8 cellular contexts compared by ENCODE assay signal in genomic region chr6:14713008-14713452, GRCh38.
A peak's percentile ranks its signal among the peaks of the same experiment; 100 is the strongest.
DNase-seq lines count a peak whose midpoint lies in the region; ATAC-seq and TF ChIP-seq lines count a peak whose summit lies in the region.

No MANE protein-coding gene starts in this region.

- no peak for TF ChIP-seq EP300 in transverse colon (IDR thresholded peaks at IDR 0.05; ENCODE audit: low read depth)

- TF ChIP-seq CTCF in RWPE1 (conservative IDR thresholded peaks at IDR 0.05; ENCODE audit: low read depth) (no peak), fibroblast of villous mesenchyme (IDR thresholded peaks at IDR 0.05; ENCODE audit: insufficient read depth, low read depth, low read length) (no peak), transverse colon (IDR thresholded peaks at IDR 0.05) (no peak)

- no peak for TF ChIP-seq POLR2A in transverse colon (IDR thresholded peaks at IDR 0.05)

- H3K9me3 ChIP-seq in transverse colon: no peaks in the 10 kb centered on the region

- in situ Hi-C loops in transverse colon (cut with MboI; ENCODE audit: low pct_ligation_motif_present in 1 of 4, low pct_unique_long_range_greater_than_20kb in 1 of 4, low sequenced_read_pairs in 3 of 4): loop anchor here in 1 of 4 donors (10.0 kb wide), 1 partner anchor 498 kb away; no protein-coding TSS in a partner anchor

- H3K4me3 ChIP-seq in fibroblast of villous mesenchyme (ENCODE audit: low read depth, low read length): no peak overlapping the region
- no peak overlapping the region for H3K4me3 ChIP-seq in transverse colon

- CTCF ChIA-PET in RWPE1 (lab: Yijun Ruan, JAX): interaction anchor here (0.8 kb wide), 1 partner anchor 1505 kb away, joined by 4 read pairs; no protein-coding TSS in a partner anchor

- no peaks in the 10 kb centered on the region for H3K36me3 ChIP-seq in transverse colon

- POLR2A ChIA-PET in RWPE1 (lab: Yijun Ruan, JAX; ENCODE audit: low non-redundant PET): no interaction called here

- H3K27me3 ChIP-seq in transverse colon: no peaks in the 10 kb centered on the region

- ATAC-seq in sciatic nerve (peak; percentile 85), HG03025 (IDR thresholded peaks at IDR 0.05; ENCODE audit: low FRiP score, unreplicated experiment) (no peak), GM18520 (IDR thresholded peaks at IDR 0.05; ENCODE audit: unreplicated experiment) (no peak)

- 60 to 63% methylated on average over 1 to 7 of the region's 7 CpGs for WGBS in transverse colon (ENCODE audit: low coverage in 1 of 2), 2 donors

- H3K4me1 ChIP-seq in transverse colon: peaks cover 0 to 4% (median 0%) of the 10 kb centered on the region in 4 donors

- H3K27ac ChIP-seq in RWPE1: peak overlapping the region; percentile 64
- peak overlapping the region in 1 of 4 donors; percentile 39 for H3K27ac ChIP-seq in transverse colon

- DNase-seq in GM04504 (ENCODE audit: low read depth) (peak; percentile 96), RWPE1 (ENCODE audit: low spot score) (peak; percentile 55), fibroblast of villous mesenchyme (ENCODE audit: low read depth) (peak; percentile 88), sciatic nerve (ENCODE audit: low spot score) (no peak), transverse colon (no peak), HuH-7 (ENCODE audit: low spot score) (no peak)

- intact Hi-C loops in sciatic nerve (cut with DNase I) (no loop called here), transverse colon (cut with DNase I; ENCODE audit: low total_unique reads) (no loop called here)

Comparison
In these comparisons a context has a peak if more than half of its experiments do, and no peak if none do; other contexts are left out.
1. DNase-seq: peak in GM04504 (single experiment), RWPE1 (single experiment) and fibroblast of villous mesenchyme (single experiment); none in sciatic nerve (single experiment), transverse colon (single experiment) and HuH-7 (single experiment).